Comparison of ENCODE assay signal across 2 cellular contexts in genomic region chr12:10110256-10110844, GRCh38.
TF ChIP-seq lines count a peak whose summit lies in the region.

No MANE protein-coding gene starts in this region.

TF ChIP-seq in liver, 16 proteins besides CTCF, POLR2A, EP300 and RAD21:
- TF ChIP-seq REST (IDR thresholded peaks at IDR 0.05) (no peak), EGR1 (IDR thresholded peaks at IDR 0.05; ENCODE audit: low read depth in 2 of 2) (no peak), RXRA (IDR thresholded peaks at IDR 0.05) (peak in 1 of 2 donors; percentile 27), HNF4A (conservative IDR thresholded peaks at IDR 0.05) (peak; percentile 21)

TF ChIP-seq in HepG2, 621 proteins besides CTCF, POLR2A, EP300 and RAD21 (continued from another document):
- TF ChIP-seq ZBTB44 (CRISPR knock-in tag; IDR thresholded peaks at IDR 0.05) (no peak), ARHGAP35 (CRISPR knock-in tag; IDR thresholded peaks at IDR 0.05; ENCODE audit: borderline replicate concordance) (no peak), RFX3 (CRISPR knock-in tag; IDR thresholded peaks at IDR 0.05) (no peak), ZNF7 (CRISPR knock-in tag; IDR thresholded peaks at IDR 0.05) (no peak), ZSCAN12 (CRISPR knock-in tag; IDR thresholded peaks at IDR 0.05) (no peak), ZSCAN20 (CRISPR knock-in tag; IDR thresholded peaks at IDR 0.05; ENCODE audit: borderline replicate concordance) (no peak), ZBTB42 (CRISPR knock-in tag; IDR thresholded peaks at IDR 0.05) (no peak), ELK4 (CRISPR knock-in tag; IDR thresholded peaks at IDR 0.05; ENCODE audit: borderline replicate concordance) (no peak), HOXA7 (CRISPR knock-in tag; IDR thresholded peaks at IDR 0.05) (no peak), GLMP (CRISPR knock-in tag; IDR thresholded peaks at IDR 0.05; ENCODE audit: borderline replicate concordance) (no peak), THAP9 (CRISPR knock-in tag; IDR thresholded peaks at IDR 0.05; ENCODE audit: borderline replicate concordance) (no peak), TAF1 (CRISPR knock-in tag; IDR thresholded peaks at IDR 0.05) (no peak), ZNF777 (CRISPR knock-in tag; IDR thresholded peaks at IDR 0.05) (no peak), ZNF574 (CRISPR knock-in tag; IDR thresholded peaks at IDR 0.05) (no peak), RORA (CRISPR knock-in tag; IDR thresholded peaks at IDR 0.05) (no peak), RNF219 (CRISPR knock-in tag; IDR thresholded peaks at IDR 0.05) (no peak), HOXA3 (CRISPR knock-in tag; IDR thresholded peaks at IDR 0.05) (no peak)
